31 cellular contexts compared by ENCODE assay signal in the genomic region with DNA sequence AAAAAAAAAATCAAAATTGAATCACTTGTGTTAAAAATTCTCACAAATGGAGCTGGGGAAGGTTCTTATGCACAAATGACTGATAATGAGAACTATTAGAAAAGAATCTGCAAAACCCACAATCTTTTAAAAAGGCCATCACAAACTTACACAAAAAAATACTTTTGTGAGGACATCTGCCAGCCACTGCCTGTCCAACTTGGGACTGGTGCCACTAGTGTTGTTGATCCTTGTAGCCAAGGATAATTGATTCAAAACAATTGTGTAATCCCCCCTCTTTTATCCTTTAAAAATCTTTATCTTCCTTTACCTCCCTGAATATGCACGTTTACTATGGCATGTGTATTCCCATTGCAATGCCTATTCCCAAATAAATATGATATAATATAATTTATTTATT.
"Had no signal": no experiment of that assay in that cellular context is flagged by ENCODE, and none has a peak within 500 bp of the region (broad histone marks: within the 10 kb centered on the region; RNA-seq: fewer than 3 reads in every experiment).

No MANE protein-coding gene starts in this region.

- DNase-seq: colonic mucosa; cortex of kidney; effector CD8-positive, alpha-beta T cell; effector memory CD8-positive, alpha-beta T cell; erythroblast; esophagus squamous epithelium; foreskin fibroblast; foreskin melanocyte; gastrocnemius medialis; glutamatergic neuron; head of caudate nucleus; heart right ventricle; hypothalamus; immature natural killer cell; islet precursor cell; kidney; kidney glomerular epithelial cell; left colon; left ventricle myocardium superior; lower lobe of right lung; mesenchymal stem cell; mucosa of descending colon; naive B cell; naive thymus-derived CD8-positive, alpha-beta T cell had no signal

- H3K4me3 ChIP-seq: colonic mucosa, esophagus squamous epithelium, gastrocnemius medialis, heart right ventricle, hepatocyte, lower lobe of right lung, mucosa of descending colon had no signal

- ATAC-seq: effector memory CD8-positive, alpha-beta T cell; esophagus mucosa; gastrocnemius medialis; heart right ventricle; left colon; left lobe of liver; left ventricle myocardium superior; lower lobe of right lung; mucosa of descending colon; naive thymus-derived CD8-positive, alpha-beta T cell had no signal

- H3K27me3 ChIP-seq: colonic mucosa, esophagus squamous epithelium, heart right ventricle, hepatocyte had no signal

- H3K9me3 Mint-ChIP-seq: dendritic cell treated with granulocyte-macrophage colony-stimulating factor and Interleukin-4, amounts not matched to agents 40 ng/mL and 50 ng/mL, for 4 days; effector memory CD8-positive, alpha-beta T cell; endodermal cell; immature natural killer cell; mesothelial cell of epicardium; naive B cell; naive thymus-derived CD8-positive, alpha-beta T cell had no signal

- H3K36me3 Mint-ChIP-seq: immature natural killer cell; mesothelial cell of epicardium; naive B cell; naive thymus-derived CD8-positive, alpha-beta T cell had no signal

- H3K27ac Mint-ChIP-seq: endodermal cell; mesothelial cell of epicardium; naive thymus-derived CD8-positive, alpha-beta T cell had no signal

- H3K27ac ChIP-seq: colonic mucosa, epithelial cell of prostate, esophagus squamous epithelium, gastrocnemius medialis, heart right ventricle, hepatocyte, lower lobe of right lung had no signal

- H3K4me3 Mint-ChIP-seq: dendritic cell treated with granulocyte-macrophage colony-stimulating factor and Interleukin-4, amounts not matched to agents 40 ng/mL and 50 ng/mL, for 4 days; effector memory CD8-positive, alpha-beta T cell; endodermal cell; immature natural killer cell; mesothelial cell of epicardium; naive thymus-derived CD8-positive, alpha-beta T cell had no signal

- H3K36me3 ChIP-seq: colonic mucosa, esophagus squamous epithelium, gastrocnemius medialis, heart right ventricle, lower lobe of right lung had no signal

- H3K27me3 Mint-ChIP-seq: dendritic cell treated with granulocyte-macrophage colony-stimulating factor and Interleukin-4, amounts not matched to agents 40 ng/mL and 50 ng/mL, for 4 days; effector memory CD8-positive, alpha-beta T cell had no signal

- H3K9me3 ChIP-seq: colonic mucosa, esophagus squamous epithelium, gastrocnemius medialis, heart right ventricle, lower lobe of right lung, mucosa of descending colon had no signal
